Comparison of ENCODE assay signal across 8 cellular contexts in the genomic region with DNA sequence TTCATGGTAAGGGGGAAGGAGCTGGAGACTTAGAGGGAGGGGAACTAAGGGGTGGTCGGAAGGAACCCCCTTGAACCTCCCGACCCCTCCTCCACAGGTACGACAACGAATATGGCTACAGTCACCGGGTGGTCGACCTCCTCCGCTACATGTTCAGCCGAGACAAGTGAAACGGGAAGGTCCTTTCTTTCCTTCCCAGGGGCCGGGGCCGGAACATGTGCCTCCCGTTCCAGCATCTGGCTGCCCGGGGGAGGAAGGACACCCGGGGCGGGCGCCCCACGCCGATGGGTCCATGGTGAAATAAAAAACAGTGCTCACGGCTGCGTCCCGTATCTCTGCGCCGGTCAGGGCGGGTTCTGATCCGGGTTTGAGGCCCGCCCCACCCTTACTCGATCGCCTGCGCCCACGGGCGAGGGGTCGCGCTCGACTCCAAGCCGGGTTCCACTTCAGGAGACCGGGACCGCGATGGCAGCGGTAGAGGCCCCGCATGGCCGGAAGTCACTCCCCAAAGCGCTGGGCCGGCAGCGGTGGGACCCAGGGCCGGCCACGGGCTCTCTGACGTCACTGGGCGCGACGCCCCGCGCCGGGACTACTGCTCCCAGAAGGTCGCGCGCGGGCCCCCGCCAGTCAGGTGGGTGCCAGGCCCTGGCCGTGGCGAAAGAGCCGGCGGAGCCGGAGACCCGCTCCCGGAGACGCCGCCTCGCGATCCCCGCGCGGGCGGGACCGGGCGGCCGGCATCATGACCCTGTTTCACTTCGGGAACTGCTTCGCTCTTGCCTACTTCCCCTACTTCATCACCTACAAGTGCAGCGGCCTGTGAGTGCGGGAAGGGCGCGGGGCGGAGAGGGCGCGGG. TPM values are rescaled to one million over a fixed set of nuclear protein-coding genes. Genes with fewer than 3 reads are reported as not detected.
DNase-seq lines count a peak whose midpoint lies in the region; ATAC-seq and TF ChIP-seq lines count a peak whose summit lies in the region.

Gene TMEM147, plus strand, starts transcription at position 626 of the 854 bp plus-strand sequence. Its CDS starts 114 bp downstream, at position 740.

- H3K9me3 Mint-ChIP-seq in activated CD4-positive, alpha-beta T cell treated with anti-CD3 and anti-CD28 coated beads, Interleukin-2, amount 10 ng/mL, durations not matched to agents 24 days and 14 days = no peaks in the 10 kb centered on the region

- H3K36me3 Mint-ChIP-seq in activated CD4-positive, alpha-beta T cell treated with anti-CD3 and anti-CD28 coated beads, Interleukin-2, amount 10 ng/mL, durations not matched to agents 24 days and 14 days (ENCODE audit: low read depth) = peaks cover 29% of the 10 kb centered on the region

- no peaks in the 10 kb centered on the region for H3K27me3 Mint-ChIP-seq in activated CD4-positive, alpha-beta T cell treated with anti-CD3 and anti-CD28 coated beads, Interleukin-2, amount 10 ng/mL, durations not matched to agents 24 days and 14 days

- ATAC-seq in GM19025 (IDR thresholded peaks at IDR 0.05; ENCODE audit: low read depth, unreplicated experiment) = peak; percentile 81
- peak; percentile 83 for ATAC-seq in HG03432 (IDR thresholded peaks at IDR 0.05; ENCODE audit: unreplicated experiment)
- ATAC-seq in left lobe of liver = peak; percentile 94

- H3K4me1 Mint-ChIP-seq in activated CD4-positive, alpha-beta T cell treated with anti-CD3 and anti-CD28 coated beads, Interleukin-2, amount 10 ng/mL, durations not matched to agents 24 days and 14 days = peaks cover 29% of the 10 kb centered on the region

- H3K4me3 Mint-ChIP-seq in activated CD4-positive, alpha-beta T cell treated with anti-CD3 and anti-CD28 coated beads, Interleukin-2, amount 10 ng/mL, durations not matched to agents 24 days and 14 days = peak within 1 kb of the TSS; percentile 97

- TF ChIP-seq CTCF in AG09319 (IDR thresholded peaks at IDR 0.05; ENCODE audit: low read depth, low read length) = no peak
- TF ChIP-seq CTCF in coronary artery (IDR thresholded peaks at IDR 0.05) = no peak

- H3K27ac ChIP-seq in coronary artery = peak within 1 kb of the TSS; percentile 46 to 91

- DNase-seq in AG09319 (ENCODE audit: extremely low read depth, low read depth) (peak; percentile 59), NCI-H524 (lab: John Stamatoyannopoulos, UW) (peak; percentile 82 to 93), coronary artery (ENCODE audit: low spot score) (peak; percentile 92), left lobe of liver (ENCODE audit: low spot score) (peak; percentile 96)
- DNase-seq in activated CD4-positive, alpha-beta T cell treated with anti-CD3 and anti-CD28 coated beads, Interleukin-2, amount 10 ng/mL, durations not matched to agents 24 days and 14 days = peak; percentile 96
- peak; percentile 82 to 92 for DNase-seq in stimulated activated CD4-positive, alpha-beta T cell treated with anti-CD3 and anti-CD28 coated beads, Interleukin-2, amount 100 ng/mL, for 24 hours

- intact Hi-C loops in activated CD4-positive, alpha-beta T cell treated with anti-CD3 and anti-CD28 coated beads, Interleukin-2, amount 10 ng/mL, durations not matched to agents 24 days and 14 days (cut with micrococcal nuclease) = loop anchor here (1.0 to 5.0 kb wide), 5 partner anchors 33 to 172 kb away; partner anchors contain the start of genes DMKN, HAUS5, KMT2B and RBM42

- peak within 1 kb of the TSS; percentile 92 for H3K4me3 ChIP-seq in coronary artery

- H3K27ac Mint-ChIP-seq in activated CD4-positive, alpha-beta T cell treated with anti-CD3 and anti-CD28 coated beads, Interleukin-2, amount 10 ng/mL, durations not matched to agents 24 days and 14 days = peak within 1 kb of the TSS; percentile 96

RNA-seq across cellular contexts. Expression of gene TMEM147, which starts in this region (rescaled TPM):
- 132 and 134 TPM in 2 replicates for total RNA-seq in activated CD4-positive, alpha-beta T cell treated with anti-CD3 and anti-CD28 coated beads, Interleukin-2, amount 10 ng/mL, durations not matched to agents 24 days and 14 days
- 26.6 TPM for total RNA-seq in left lobe of liver

Comparison
In these comparisons a context has a peak if more than half of its experiments do, and no peak if none do; other contexts are left out.
1. Peak in every context shown above with its lines: DNase-seq, ATAC-seq, H3K4me3 ChIP-seq and H3K27ac ChIP-seq.